Comparison of ENCODE assay signal across 8 cellular contexts in genomic region chrX:46978341-46979291, GRCh38.
DNase-seq lines count a peak whose midpoint lies in the region; ATAC-seq and TF ChIP-seq lines count a peak whose summit lies in the region.

No MANE protein-coding gene starts in this region.

- H2AK5ac ChIP-seq in mesenchymal stem cell (ENCODE audit: low read length, severe bottlenecking): no peak overlapping the region

- peak; percentile 83 for TF ChIP-seq CTCF in HFFc6 (IDR thresholded peaks at IDR 0.05)

- no peak overlapping the region for H4K91ac ChIP-seq in mesenchymal stem cell (ENCODE audit: low read length)

- intact Hi-C loops in activated CD4-positive, alpha-beta T cell treated with anti-CD3 and anti-CD28 coated beads, Interleukin-2, amount 10 ng/mL, durations not matched to agents 24 days and 14 days (cut with micrococcal nuclease): loop anchor here (5.0 kb wide), 1 partner anchor 66 kb away; the partner anchor contains the start of gene JADE3

- H3K27ac ChIP-seq in mesenchymal stem cell (ENCODE audit: low read length, poor library complexity, severe bottlenecking): no peak overlapping the region

- ATAC-seq in HG03108 (IDR thresholded peaks at IDR 0.05; ENCODE audit: unreplicated experiment): no peak

- peak overlapping the region; percentile 87 for H3K27ac Mint-ChIP-seq in HFFc6
- H3K27ac Mint-ChIP-seq in activated CD4-positive, alpha-beta T cell treated with anti-CD3 and anti-CD28 coated beads, Interleukin-2, amount 10 ng/mL, durations not matched to agents 24 days and 14 days: no peak overlapping the region

- H3K36me3 ChIP-seq in mesenchymal stem cell (ENCODE audit: control insufficient read depth in 1 of 2, insufficient read depth in 2 of 2, low read depth in 1 of 2, low read length in 2 of 2): no peaks in the 10 kb centered on the region

- H3K4me3 Mint-ChIP-seq in HFFc6: peak overlapping the region; percentile 71
- H3K4me3 Mint-ChIP-seq in activated CD4-positive, alpha-beta T cell treated with anti-CD3 and anti-CD28 coated beads, Interleukin-2, amount 10 ng/mL, durations not matched to agents 24 days and 14 days: no peak overlapping the region

- peak overlapping the region; percentile 62 for H3K9ac ChIP-seq in mesenchymal stem cell (ENCODE audit: low read length)

- 96% methylated on average over 6 of the region's 8 CpGs for WGBS in mesenchymal stem cell

- H3K79me1 ChIP-seq in mesenchymal stem cell (replicated peaks; ENCODE audit: low read length, poor library complexity, severe bottlenecking): peaks cover 7% of the 10 kb centered on the region

- no peak overlapping the region for H3K4me2 ChIP-seq in mesenchymal stem cell (ENCODE audit: low read length, poor library complexity, severe bottlenecking)

- no peaks in the 10 kb centered on the region for H3K27me3 Mint-ChIP-seq in HFFc6 (ENCODE audit: insufficient read depth)
- peaks cover 9% of the 10 kb centered on the region for H3K27me3 Mint-ChIP-seq in activated CD4-positive, alpha-beta T cell treated with anti-CD3 and anti-CD28 coated beads, Interleukin-2, amount 10 ng/mL, durations not matched to agents 24 days and 14 days

- H3K27me3 ChIP-seq in mesenchymal stem cell (ENCODE audit: control insufficient read depth in 1 of 2, insufficient read depth in 1 of 2, low read length in 2 of 2): peaks cover 0 to 25% of the 10 kb centered on the region in 2 experiments

- peak overlapping the region; percentile 14 to 39 for H2BK12ac ChIP-seq in mesenchymal stem cell (ENCODE audit: low read length in 2 of 2)

- no peak overlapping the region for H2AFZ ChIP-seq in mesenchymal stem cell (ENCODE audit: low read depth, low read length)

- no peak overlapping the region for H2BK120ac ChIP-seq in mesenchymal stem cell (ENCODE audit: low read depth, low read length)

- no peaks in the 10 kb centered on the region for H3K9me3 ChIP-seq in mesenchymal stem cell (ENCODE audit: control insufficient read depth, low read length)

- H3K4me1 ChIP-seq in mesenchymal stem cell (ENCODE audit: control insufficient read depth, insufficient read depth, low read depth, low read length): peaks cover 2% of the 10 kb centered on the region

- H3K18ac ChIP-seq in mesenchymal stem cell (ENCODE audit: low read depth in 1 of 2, low read length in 2 of 2): no peak overlapping the region

- no peak overlapping the region for H3K4ac ChIP-seq in mesenchymal stem cell (ENCODE audit: low read depth in 1 of 2, low read length in 2 of 2)

- H3K4me3 ChIP-seq in mesenchymal stem cell (ENCODE audit: insufficient read depth in 1 of 2, low read depth in 1 of 2, low read length in 2 of 2): peak overlapping the region in 1 of 2 experiments; percentile 31

- H3K36me3 Mint-ChIP-seq in HFFc6 (ENCODE audit: low read depth): no peaks in the 10 kb centered on the region
- no peaks in the 10 kb centered on the region for H3K36me3 Mint-ChIP-seq in activated CD4-positive, alpha-beta T cell treated with anti-CD3 and anti-CD28 coated beads, Interleukin-2, amount 10 ng/mL, durations not matched to agents 24 days and 14 days (ENCODE audit: low read depth)

- no peak overlapping the region for H3K23ac ChIP-seq in mesenchymal stem cell (ENCODE audit: low read length in 2 of 2)

- no peak overlapping the region for H2BK5ac ChIP-seq in mesenchymal stem cell (ENCODE audit: low read depth, low read length, poor library complexity, severe bottlenecking)

- no peak overlapping the region for H2BK15ac ChIP-seq in mesenchymal stem cell (ENCODE audit: low read depth, poor library complexity, severe bottlenecking)

- H3K4me1 Mint-ChIP-seq in HFFc6 (ENCODE audit: low read depth): peaks cover 19% of the 10 kb centered on the region
- no peaks in the 10 kb centered on the region for H3K4me1 Mint-ChIP-seq in activated CD4-positive, alpha-beta T cell treated with anti-CD3 and anti-CD28 coated beads, Interleukin-2, amount 10 ng/mL, durations not matched to agents 24 days and 14 days

- DNase-seq in DMS 273 (lab: John Stamatoyannopoulos, UW; ENCODE audit: unreplicated experiment) (peak; percentile 91), HFFc6 (peak; percentile 58), NCI-H510A treated with DMSO at 0.1 percent for 48 hours (lab: John Stamatoyannopoulos, UW) (peak; percentile 65), dermis microvascular lymphatic vessel endothelial cell (ENCODE audit: low read depth in 2 of 2) (peak; percentile 71 to 88), mesenchymal stem cell (peak; percentile 73)
- peak; percentile 88 for DNase-seq in activated CD4-positive, alpha-beta T cell treated with anti-CD3 and anti-CD28 coated beads, Interleukin-2, amount 10 ng/mL, durations not matched to agents 24 days and 14 days
- peak; percentile 87 for DNase-seq in stimulated activated CD8-positive, alpha-beta memory T cell treated with anti-CD3 and anti-CD28 coated beads, Interleukin-4, amount 100 ng/mL, for 48 hours

- no peak overlapping the region for H4K8ac ChIP-seq in mesenchymal stem cell (ENCODE audit: low read length)

- no peaks in the 10 kb centered on the region for H3K9me3 Mint-ChIP-seq in HFFc6
- no peaks in the 10 kb centered on the region for H3K9me3 Mint-ChIP-seq in activated CD4-positive, alpha-beta T cell treated with anti-CD3 and anti-CD28 coated beads, Interleukin-2, amount 10 ng/mL, durations not matched to agents 24 days and 14 days

- no peak overlapping the region for H3K14ac ChIP-seq in mesenchymal stem cell (ENCODE audit: low read length in 2 of 2)
